11 cellular contexts compared by ENCODE assay signal in genomic region chr9:98191210-98191609, GRCh38. TPM values are rescaled to one million over a fixed set of nuclear protein-coding genes. Genes with fewer than 3 reads are reported as not detected.
DNase-seq lines count a peak whose midpoint lies in the region; FAIRE-seq and TF ChIP-seq lines count a peak whose summit lies in the region.
"Had no signal": no experiment of that assay in that cellular context is flagged by ENCODE, and none has a peak within 500 bp of the region (broad histone marks: within the 10 kb centered on the region; RNA-seq: fewer than 3 reads in every experiment).

No MANE protein-coding gene starts in this region.

- DNase-seq in BE2C: no peak
- DNase-seq in bronchial epithelial cell (ENCODE audit: low read depth): no peak
- DNase-seq in kidney: no peak
- no peak for DNase-seq in NCI-H748 (lab: John Stamatoyannopoulos, UW; ENCODE audit: unreplicated experiment)
- DNase-seq in GDM1 (lab: John Stamatoyannopoulos, UW): no peak
- DNase-seq in GM19240 (ENCODE audit: insufficient read length, low spot score): no peak
- DNase-seq: KG1, NCI-H526 treated with DMSO at 0.1 percent for 48 hours had no signal

- H3K9me3 ChIP-seq in BE2C: no peaks in the 10 kb centered on the region
- no peaks in the 10 kb centered on the region for H3K9me3 ChIP-seq in HUES48 (ENCODE audit: control insufficient read depth, insufficient read depth, low read length)
- no peaks in the 10 kb centered on the region for H3K9me3 ChIP-seq in muscle layer of duodenum (ENCODE audit: control insufficient read depth in 1 of 2, low read length in 2 of 2)
- H3K9me3 ChIP-seq in kidney (ENCODE audit: control insufficient read depth in 1 of 2, low read length in 2 of 2): no peaks in the 10 kb centered on the region

- intact Hi-C loops in kidney (cut with DNase I): no loop called here

- TF ChIP-seq CTCF in BE2C (IDR thresholded peaks at IDR 0.05; ENCODE audit: low read depth, low read length) (no peak), bronchial epithelial cell (IDR thresholded peaks at IDR 0.05; ENCODE audit: insufficient read depth, low read length, severe bottlenecking) (no peak), kidney (IDR thresholded peaks at IDR 0.05; ENCODE audit: borderline replicate concordance, extremely low read depth, insufficient read depth) (no peak)

- H3K9ac ChIP-seq in HUES48 (ENCODE audit: low read depth, low read length) (no peak overlapping the region), kidney (ENCODE audit: low read length in 2 of 2) (no peak overlapping the region)

- FAIRE-seq in bronchial epithelial cell (lab: Jason Lieb, UNC) (no peak), kidney (lab: Jason Lieb, UNC) (no peak)
- FAIRE-seq: GM12878 had no signal

- no peaks in the 10 kb centered on the region for H3K36me3 ChIP-seq in BE2C
- no peaks in the 10 kb centered on the region for H3K36me3 ChIP-seq in HUES48 (ENCODE audit: control insufficient read depth, insufficient read depth, low read length)
- H3K36me3 ChIP-seq in bronchial epithelial cell (ENCODE audit: control insufficient read depth, insufficient read depth, low read length): peaks cover 1% of the 10 kb centered on the region
- no peaks in the 10 kb centered on the region for H3K36me3 ChIP-seq in muscle layer of duodenum (ENCODE audit: control insufficient read depth in 1 of 2, insufficient read depth in 2 of 2, low read length in 2 of 2)
- no peaks in the 10 kb centered on the region for H3K36me3 ChIP-seq in kidney (ENCODE audit: control insufficient read depth in 1 of 2, insufficient read depth in 2 of 2, low read length in 2 of 2)

- H3K27ac ChIP-seq in HUES48 (ENCODE audit: low read depth, low read length) (no peak overlapping the region), muscle layer of duodenum (ENCODE audit: low read length) (peak overlapping the region; percentile 49), kidney (ENCODE audit: low read depth in 2 of 2, low read length in 2 of 2) (no peak overlapping the region)

- H3K4me1 ChIP-seq in BE2C: peaks cover 5% of the 10 kb centered on the region
- peaks cover 13% of the 10 kb centered on the region for H3K4me1 ChIP-seq in HUES48 (ENCODE audit: control insufficient read depth, insufficient read depth, low read length)
- H3K4me1 ChIP-seq in muscle layer of duodenum (ENCODE audit: control insufficient read depth in 1 of 2, insufficient read depth in 2 of 2, low read length in 2 of 2): no peaks in the 10 kb centered on the region
- peaks cover 0 to 3% of the 10 kb centered on the region in 2 donors for H3K4me1 ChIP-seq in kidney (ENCODE audit: control insufficient read depth in 1 of 2, insufficient read depth in 1 of 2, low read depth in 1 of 2, low read length in 2 of 2)

- H3K27me3 ChIP-seq in BE2C (no peaks in the 10 kb centered on the region), HUES48 (ENCODE audit: control insufficient read depth, insufficient read depth, low read length) (no peaks in the 10 kb centered on the region), bronchial epithelial cell (ENCODE audit: control insufficient read depth, insufficient read depth, low read length) (no peaks in the 10 kb centered on the region), muscle layer of duodenum (ENCODE audit: low read depth, low read length) (no peaks in the 10 kb centered on the region)

- H3K4me3 ChIP-seq in BE2C (ENCODE audit: low read depth, low read length) (peak overlapping the region; percentile 74), HUES48 (ENCODE audit: low read depth, low read length) (peak overlapping the region; percentile 81), bronchial epithelial cell (ENCODE audit: low read depth, low read length) (peak overlapping the region; percentile 82), muscle layer of duodenum (ENCODE audit: low read depth in 1 of 2, low read length in 2 of 2) (peak overlapping the region; percentile 55 to 79), kidney (ENCODE audit: low read length in 2 of 2) (no peak overlapping the region)

RNA-seq across cellular contexts. Expression of gene CORO2A, which starts 1.2 kb away (rescaled TPM):
- 27.7 TPM for polyA plus RNA-seq in BE2C (2012; ENCODE audit: insufficient read depth, insufficient read length, low read depth)
- total RNA-seq in bronchial epithelial cell: 22.1 and 34.7 TPM in 2 replicates
- total RNA-seq in kidney: 5.3 TPM
- polyA plus RNA-seq in kidney (ENCODE audit: insufficient read depth, low read depth, low replicate concordance): 0.90 TPM

Comparison
In these comparisons a context has a peak if more than half of its experiments do, and no peak if none do; other contexts are left out.
1. H3K4me3 ChIP-seq: peak in BE2C (single experiment), HUES48 (single experiment), bronchial epithelial cell (single experiment) and muscle layer of duodenum (2 of 2); none in kidney (0 of 2).